ENCODE assay signal across 20 cellular contexts in genomic region chr21:26412831-26413329, GRCh38.
DNase-seq lines count a peak whose midpoint lies in the region; ATAC-seq and TF ChIP-seq lines count a peak whose summit lies in the region.
"Had no signal": no experiment of that assay in that cellular context is flagged by ENCODE, and none has a peak within 500 bp of the region (broad histone marks: within the 10 kb centered on the region; RNA-seq: fewer than 3 reads in every experiment).

No MANE protein-coding gene starts in this region.

- no peaks in the 10 kb centered on the region for H3K9me3 ChIP-seq in neuron (ENCODE audit: low read length)
- H3K9me3 ChIP-seq: BE2C had no signal

- H2AFZ ChIP-seq in neuron (ENCODE audit: low read depth, low read length), result peak overlapping the region; percentile 10

- no peak for ATAC-seq in HG03520 (IDR thresholded peaks at IDR 0.05; ENCODE audit: unreplicated experiment)
- ATAC-seq: HepG2 had no signal

- H3K9me3 Mint-ChIP-seq in nephron progenitor cell, result no peaks in the 10 kb centered on the region
- H3K9me3 Mint-ChIP-seq in type B pancreatic cell, result no peaks in the 10 kb centered on the region

- peak; percentile 49 for DNase-seq in NCI-H69 (lab: John Stamatoyannopoulos, UW)
- no peak for DNase-seq in nephron progenitor cell
- DNase-seq in type B pancreatic cell (ENCODE audit: extremely low spot score, unreplicated experiment), result no peak
- DNase-seq in NCI-H2107 (lab: John Stamatoyannopoulos, UW), result no peak
- DNase-seq in DMS114 treated with DMSO at 0.1 percent for 48 hours (lab: John Stamatoyannopoulos, UW; ENCODE audit: unreplicated experiment), result no peak
- DNase-seq: ACHN; BE2C; C1 segment of cervical spinal cord; CD4-positive, CD25-positive, alpha-beta regulatory T cell; CD8-positive, alpha-beta memory T cell; COR-L47; DMS153; DMS79; GDM1; GOT3; H7 had no signal

- peaks cover 9% of the 10 kb centered on the region for H3K4me1 ChIP-seq in neuron (ENCODE audit: insufficient read depth, low read length)

- H3K27me3 ChIP-seq in neuron (ENCODE audit: insufficient read depth, low read length), result no peaks in the 10 kb centered on the region
- H3K27me3 ChIP-seq: BE2C had no signal

- peak overlapping the region; percentile 4 for H3K4me3 ChIP-seq in neuron (ENCODE audit: low read length)

- H3K36me3 ChIP-seq in neuron (ENCODE audit: insufficient read depth, low read length), result no peaks in the 10 kb centered on the region
- H3K36me3 ChIP-seq: BE2C had no signal

- H3K4me1 Mint-ChIP-seq in nephron progenitor cell (peaks cover 13% of the 10 kb centered on the region), type B pancreatic cell (ENCODE audit: unreplicated experiment) (peaks cover 4% of the 10 kb centered on the region)
- H3K4me1 Mint-ChIP-seq: CD4-positive, CD25-positive, alpha-beta regulatory T cell; CD8-positive, alpha-beta memory T cell; IgD-negative memory B cell had no signal

- H3K27ac Mint-ChIP-seq in nephron progenitor cell, result peak overlapping the region; percentile 9
- no peak overlapping the region for H3K27ac Mint-ChIP-seq in type B pancreatic cell
- H3K27ac Mint-ChIP-seq: CD4-positive, CD25-positive, alpha-beta regulatory T cell; CD8-positive, alpha-beta memory T cell; IgD-negative memory B cell had no signal

- TF ChIP-seq CTCF in nephron progenitor cell (IDR thresholded peaks at IDR 0.05) (no peak), type B pancreatic cell (conservative IDR thresholded peaks at IDR 0.05) (no peak)

- no peaks in the 10 kb centered on the region for H3K36me3 Mint-ChIP-seq in nephron progenitor cell (ENCODE audit: low read depth)
- peaks cover 4% of the 10 kb centered on the region for H3K36me3 Mint-ChIP-seq in type B pancreatic cell
- H3K36me3 Mint-ChIP-seq: CD4-positive, CD25-positive, alpha-beta regulatory T cell; CD8-positive, alpha-beta memory T cell; IgD-negative memory B cell had no signal

- H3K4me3 Mint-ChIP-seq in nephron progenitor cell, result no peak overlapping the region
- H3K4me3 Mint-ChIP-seq in type B pancreatic cell, result peak overlapping the region; percentile 6
- H3K4me3 Mint-ChIP-seq: CD4-positive, CD25-positive, alpha-beta regulatory T cell; CD8-positive, alpha-beta memory T cell; IgD-negative memory B cell had no signal

- no peaks in the 10 kb centered on the region for H3K27me3 Mint-ChIP-seq in nephron progenitor cell (ENCODE audit: low read depth, poor library complexity)
- H3K27me3 Mint-ChIP-seq in type B pancreatic cell, result peaks cover 9% of the 10 kb centered on the region
- H3K27me3 Mint-ChIP-seq: CD4-positive, CD25-positive, alpha-beta regulatory T cell; CD8-positive, alpha-beta memory T cell; IgD-negative memory B cell had no signal
